In the genomic region with DNA sequence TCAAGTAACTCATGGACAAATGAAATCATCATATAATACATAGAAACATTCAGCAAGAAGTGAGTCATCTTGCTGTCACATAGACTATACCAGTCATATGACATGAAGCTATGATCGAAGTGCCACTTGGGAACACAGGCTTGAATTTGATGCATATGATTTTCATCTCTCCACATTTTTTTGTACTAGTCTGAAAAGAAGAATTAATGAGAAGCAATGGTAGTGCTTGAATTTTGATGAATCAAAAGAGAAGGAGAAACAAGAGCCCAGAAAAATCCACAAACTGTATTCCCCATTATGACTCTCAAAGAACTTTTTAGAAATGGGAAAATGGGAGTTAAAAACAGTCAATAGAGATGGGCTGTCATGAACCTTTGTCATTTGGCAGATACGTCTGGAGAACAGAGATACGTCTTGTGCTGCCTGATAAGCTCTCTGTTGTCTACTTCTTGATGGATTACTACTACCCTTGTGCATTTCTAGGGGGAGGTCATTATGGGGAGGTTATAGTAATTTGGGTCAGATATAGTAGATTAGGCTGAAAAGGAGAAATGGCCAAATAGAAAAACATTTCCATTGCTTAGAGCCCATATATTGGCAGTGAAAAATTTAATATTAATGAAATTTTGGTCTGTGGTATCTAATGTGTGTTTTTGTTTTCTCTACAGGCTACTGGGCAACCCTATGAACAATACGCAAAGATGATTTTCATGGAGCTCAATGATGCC, we compare ENCODE assay signal across 27 cellular contexts. TPM values are rescaled to one million over a fixed set of nuclear protein-coding genes. Genes with fewer than 3 reads are reported as not detected.
DNase-seq lines count a peak whose midpoint lies in the region; ATAC-seq and TF ChIP-seq lines count a peak whose summit lies in the region.
"Had no signal": no experiment of that assay in that cellular context is flagged by ENCODE, and none has a peak within 500 bp of the region (broad histone marks: within the 10 kb centered on the region; RNA-seq: fewer than 3 reads in every experiment).

No MANE protein-coding gene starts in this region.

- H3K27ac ChIP-seq in brain microvascular endothelial cell (peak overlapping the region; percentile 4), osteoblast (ENCODE audit: low read depth, low read length) (peak overlapping the region; percentile 52)
- H3K27ac ChIP-seq: HL-60, transverse colon had no signal

- no peaks in the 10 kb centered on the region for H3K79me2 ChIP-seq in osteoblast (ENCODE audit: insufficient read depth, low read length)

- H3K27me3 Mint-ChIP-seq in activated CD8-positive, alpha-beta T cell treated with anti-CD3 and anti-CD28 coated beads for 36 hours: peaks cover 1% of the 10 kb centered on the region
- peaks cover 13% of the 10 kb centered on the region for H3K27me3 Mint-ChIP-seq in activated CD8-positive, alpha-beta T cell treated with anti-CD3 and anti-CD28 coated beads, Interleukin-2, amount 10 ng/mL, durations not matched to agents 7 days and 5 days (ENCODE audit: low read depth)
- H3K27me3 Mint-ChIP-seq: activated T-cell treated with anti-CD3 and anti-CD28 coated beads, Interleukin-2, amount 50 U/mL, for 24 hours; progenitor cell of endocrine pancreas had no signal

- H4K20me1 ChIP-seq in osteoblast (ENCODE audit: insufficient read depth, low read length): no peaks in the 10 kb centered on the region

- no peaks in the 10 kb centered on the region for H3K27me3 ChIP-seq in brain microvascular endothelial cell (replicated peaks)
- no peaks in the 10 kb centered on the region for H3K27me3 ChIP-seq in osteoblast (ENCODE audit: insufficient read depth, low read length)
- H3K27me3 ChIP-seq: transverse colon had no signal

- H3K9me3 Mint-ChIP-seq in activated CD8-positive, alpha-beta T cell treated with anti-CD3 and anti-CD28 coated beads for 36 hours: peaks cover 2% of the 10 kb centered on the region
- H3K9me3 Mint-ChIP-seq in activated CD8-positive, alpha-beta T cell treated with anti-CD3 and anti-CD28 coated beads, Interleukin-2, amount 10 ng/mL, durations not matched to agents 7 days and 5 days (ENCODE audit: insufficient read depth): no peaks in the 10 kb centered on the region
- H3K9me3 Mint-ChIP-seq: activated T-cell treated with anti-CD3 and anti-CD28 coated beads, Interleukin-2, amount 50 U/mL, for 24 hours had no signal

- no peak for TF ChIP-seq POLR2A in GM18505 (IDR thresholded peaks at IDR 0.05; ENCODE audit: borderline replicate concordance, extremely low read depth, insufficient read depth, insufficient read length)

- in situ Hi-C loops in brain microvascular endothelial cell (cut with HindIII; ENCODE audit: low pct_ligation_motif_present, low sequenced_read_pairs): no loop called here

- peak; percentile 49 for ATAC-seq in activated CD8-positive, alpha-beta T cell treated with anti-CD3 and anti-CD28 coated beads for 36 hours
- ATAC-seq in activated CD8-positive, alpha-beta T cell treated with anti-CD3 and anti-CD28 coated beads, Interleukin-2, amount 10 ng/mL, durations not matched to agents 7 days and 5 days: no peak
- no peak for ATAC-seq in GM18505 (IDR thresholded peaks at IDR 0.05; ENCODE audit: unreplicated experiment)
- ATAC-seq in HG02852 (IDR thresholded peaks at IDR 0.05; ENCODE audit: unreplicated experiment): no peak
- ATAC-seq: HepG2, Right ventricle myocardium inferior had no signal

- no peak overlapping the region for H3K27ac Mint-ChIP-seq in activated CD8-positive, alpha-beta T cell treated with anti-CD3 and anti-CD28 coated beads for 36 hours
- H3K27ac Mint-ChIP-seq in activated CD8-positive, alpha-beta T cell treated with anti-CD3 and anti-CD28 coated beads, Interleukin-2, amount 10 ng/mL, durations not matched to agents 7 days and 5 days: no peak overlapping the region
- H3K27ac Mint-ChIP-seq: activated T-cell treated with anti-CD3 and anti-CD28 coated beads, Interleukin-2, amount 50 U/mL, for 24 hours; CD4-positive, alpha-beta memory T cell; progenitor cell of endocrine pancreas had no signal

- intact Hi-C loops in activated CD8-positive, alpha-beta T cell treated with anti-CD3 and anti-CD28 coated beads for 36 hours (cut with micrococcal nuclease): no loop called here

- H3K36me3 ChIP-seq in brain microvascular endothelial cell (replicated peaks) (no peaks in the 10 kb centered on the region), osteoblast (ENCODE audit: insufficient read depth, low read length) (no peaks in the 10 kb centered on the region)
- H3K36me3 ChIP-seq: transverse colon had no signal

- H3K4me3 Mint-ChIP-seq in activated CD8-positive, alpha-beta T cell treated with anti-CD3 and anti-CD28 coated beads for 36 hours: no peak overlapping the region
- H3K4me3 Mint-ChIP-seq in activated CD8-positive, alpha-beta T cell treated with anti-CD3 and anti-CD28 coated beads, Interleukin-2, amount 10 ng/mL, durations not matched to agents 7 days and 5 days: no peak overlapping the region
- H3K4me3 Mint-ChIP-seq: activated T-cell treated with anti-CD3 and anti-CD28 coated beads, Interleukin-2, amount 50 U/mL, for 24 hours had no signal

- DNase-seq in activated CD8-positive, alpha-beta T cell treated with anti-CD3 and anti-CD28 coated beads for 36 hours: no peak
- no peak for DNase-seq in activated CD8-positive, alpha-beta T cell treated with anti-CD3 and anti-CD28 coated beads, Interleukin-2, amount 10 ng/mL, durations not matched to agents 7 days and 5 days
- DNase-seq in LHCN-M2 (ENCODE audit: low read depth): peak; percentile 35
- DNase-seq in brain microvascular endothelial cell: no peak
- DNase-seq in osteoblast (ENCODE audit: insufficient read length, low spot score, missing footprints): no peak
- no peak for DNase-seq in T1000 (lab: John Stamatoyannopoulos, UW)
- DNase-seq: activated CD4-positive, CD25-positive, alpha-beta regulatory T cell treated with anti-CD3 and anti-CD28 coated beads, Interleukin-2, amount 50 U/mL, for 72 hours; activated CD8-positive, alpha-beta memory T cell treated with anti-CD3 and anti-CD28 coated beads for 24 hours; activated naive CD4-positive, alpha-beta T cell; activated T-cell treated with anti-CD3 and anti-CD28 coated beads, Interleukin-2, amount 50 U/mL, for 24 hours; AML-193; amygdala; CD4-positive, alpha-beta memory T cell; dermis blood vessel endothelial cell; H7; NCI-H1092 treated with DMSO at 0.1 percent for 48 hours; NCI-H1930; NCI-H2227 treated with DMSO at 0.1 percent for 48 hours; stimulated activated CD4-positive, alpha-beta T cell treated with anti-CD3 and anti-CD28 coated beads, Interleukin-15, amount 100 ng/mL, for 24 hours; T-helper 9 cell; transverse colon had no signal

- H3K4me3 ChIP-seq in brain microvascular endothelial cell (ENCODE audit: low read depth, low read length): no peak overlapping the region
- H3K4me3 ChIP-seq in osteoblast (ENCODE audit: insufficient read depth, low read length): no peak overlapping the region
- H3K4me3 ChIP-seq: transverse colon had no signal

- H3K9me3 ChIP-seq in osteoblast (ENCODE audit: low read depth, low read length): no peaks in the 10 kb centered on the region
- H3K9me3 ChIP-seq: transverse colon had no signal

- H3K4me1 ChIP-seq in osteoblast (ENCODE audit: insufficient read depth, low read length): peaks cover 13% of the 10 kb centered on the region
- H3K4me1 ChIP-seq: transverse colon had no signal

- CTCF ChIA-PET in activated CD8-positive, alpha-beta T cell treated with anti-CD3 and anti-CD28 coated beads for 36 hours (lab: Charles Lee): interaction anchor here (0.7 to 1.6 kb wide), 3 partner anchors 9 to 19 kb away, joined by 3 to 5 read pairs (median 3); no protein-coding TSS in a partner anchor
- CTCF ChIA-PET in activated CD8-positive, alpha-beta T cell treated with anti-CD3 and anti-CD28 coated beads, Interleukin-2, amount 10 ng/mL, durations not matched to agents 7 days and 5 days (lab: Charles Lee): interaction anchor here (1.2 kb wide), 1 partner anchor 19 kb away, joined by 4 read pairs; no protein-coding TSS in a partner anchor

- POLR2A ChIA-PET in activated CD8-positive, alpha-beta T cell treated with anti-CD3 and anti-CD28 coated beads for 36 hours (lab: Charles Lee): no interaction called here
- POLR2A ChIA-PET in activated CD8-positive, alpha-beta T cell treated with anti-CD3 and anti-CD28 coated beads, Interleukin-2, amount 10 ng/mL, durations not matched to agents 7 days and 5 days (lab: Charles Lee): no interaction called here

- TF ChIP-seq CTCF in activated CD8-positive, alpha-beta T cell treated with anti-CD3 and anti-CD28 coated beads for 36 hours (IDR thresholded peaks at IDR 0.05): no peak
- no peak for TF ChIP-seq CTCF in brain microvascular endothelial cell (IDR thresholded peaks at IDR 0.05; ENCODE audit: low read depth, low read length, missing control alignments)
- no peak for TF ChIP-seq CTCF in osteoblast (IDR thresholded peaks at IDR 0.05; ENCODE audit: extremely low read depth, low read depth, low read length)

- H3K36me3 Mint-ChIP-seq in activated CD8-positive, alpha-beta T cell treated with anti-CD3 and anti-CD28 coated beads for 36 hours (ENCODE audit: low read depth): no peaks in the 10 kb centered on the region
- H3K36me3 Mint-ChIP-seq in activated CD8-positive, alpha-beta T cell treated with anti-CD3 and anti-CD28 coated beads, Interleukin-2, amount 10 ng/mL, durations not matched to agents 7 days and 5 days (ENCODE audit: low read depth): no peaks in the 10 kb centered on the region

- no peak overlapping the region for H2AFZ ChIP-seq in osteoblast (ENCODE audit: low read length)

- no peak overlapping the region for H3K4me2 ChIP-seq in osteoblast (ENCODE audit: insufficient read depth, low read length)

- no peaks in the 10 kb centered on the region for H3K4me1 Mint-ChIP-seq in activated CD8-positive, alpha-beta T cell treated with anti-CD3 and anti-CD28 coated beads for 36 hours (ENCODE audit: low read depth)
- H3K4me1 Mint-ChIP-seq in activated CD8-positive, alpha-beta T cell treated with anti-CD3 and anti-CD28 coated beads, Interleukin-2, amount 10 ng/mL, durations not matched to agents 7 days and 5 days (ENCODE audit: low read depth): peaks cover 2% of the 10 kb centered on the region
- H3K4me1 Mint-ChIP-seq: CD4-positive, alpha-beta memory T cell had no signal

RNA-seq across cellular contexts. Expression of a gene that starts 8.0 kb away (rescaled TPM):
- 1 to 10 TPM; 3.0 TPM for total RNA-seq in activated CD8-positive, alpha-beta T cell treated with anti-CD3 and anti-CD28 coated beads for 36 hours
- total RNA-seq in activated CD8-positive, alpha-beta T cell treated with anti-CD3 and anti-CD28 coated beads, Interleukin-2, amount 10 ng/mL, durations not matched to agents 7 days and 5 days: 1 to 10 TPM; 1.3 TPM
- total RNA-seq in LHCN-M2 (2014; rRNA removed) (20.2 and 20.7 TPM in 2 replicates), osteoblast (169 and 235 TPM in 2 replicates)
- 6.1 TPM for polyA plus RNA-seq in LHCN-M2 (2012)

RNA-seq across cellular contexts. Expression of a gene that starts 8.0 kb away (rescaled TPM):
- 10 to 100 TPM; 11.3 to 12.6 TPM for total RNA-seq in activated CD8-positive, alpha-beta T cell treated with anti-CD3 and anti-CD28 coated beads for 36 hours
- total RNA-seq in activated CD8-positive, alpha-beta T cell treated with anti-CD3 and anti-CD28 coated beads, Interleukin-2, amount 10 ng/mL, durations not matched to agents 7 days and 5 days: 10 to 100 TPM; 12.3 to 13.2 TPM
- total RNA-seq in LHCN-M2 (2014; rRNA removed): 37.6 and 58.8 TPM in 2 replicates
- polyA plus RNA-seq in LHCN-M2 (2012): 53.1 TPM
- total RNA-seq in osteoblast: 87.9 and 111 TPM in 2 replicates
